ENCODE assay signal across 24 cellular contexts in genomic region chr9:18371621-18372020, GRCh38.
"Had no signal": no experiment of that assay in that cellular context is flagged by ENCODE, and none has a peak within 500 bp of the region (broad histone marks: within the 10 kb centered on the region; RNA-seq: fewer than 3 reads in every experiment).

No MANE protein-coding gene starts in this region.

- DNase-seq: activated B cell treated with CpG ODN at 0.5 μM for 24 hours; activated CD4-positive, alpha-beta memory T cell treated with anti-CD3 and anti-CD28 coated beads for 36 hours; activated CD4-positive, alpha-beta T cell treated with anti-CD3 and anti-CD28 coated beads for 1 hour; activated CD4-positive, alpha-beta T cell treated with anti-CD3 and anti-CD28 coated beads, Interleukin-2, amount 10 ng/mL, durations not matched to agents 24 days and 14 days; activated CD8-positive, alpha-beta memory T cell treated with anti-CD3 and anti-CD28 coated beads for 24 hours; activated naive CD4-positive, alpha-beta T cell treated with anti-CD3 and anti-CD28 coated beads, Interleukin-2, amount 50 U/mL, for 16 hours; activated naive CD8-positive, alpha-beta T cell treated with anti-CD3 and anti-CD28 coated beads, Interleukin-2, amount 10 ng/mL, durations not matched to agents 7 days and 5 days; activated T-cell treated with anti-CD3 and anti-CD28 coated beads, Interleukin-2, amount 50 U/mL, for 72 hours; amniotic stem cell; body of pancreas; central memory CD4-positive, alpha-beta T cell; MM.1S; NCI-H1105; NCI-H1436; NCI-H1694 treated with DMSO at 0.1 percent for 48 hours; NCI-H2029 treated with DMSO at 0.1 percent for 48 hours; NCI-H446; NCI-H524; PC-3; SHP77; T-helper 17 cell; T1000 had no signal

- H3K9me3 ChIP-seq: ascending aorta, body of pancreas, SJSA1 had no signal

- ATAC-seq: activated T-cell treated with anti-CD3 and anti-CD28 coated beads, Interleukin-2, amount 50 U/mL, for 72 hours; body of pancreas; PC-3; T-helper 17 cell had no signal

- H3K4me1 ChIP-seq: ascending aorta, body of pancreas, SJSA1 had no signal

- H3K4me3 ChIP-seq: ascending aorta, body of pancreas, SJSA1 had no signal

- H3K27me3 ChIP-seq: ascending aorta, body of pancreas, SJSA1 had no signal

- H3K36me3 ChIP-seq: ascending aorta, SJSA1 had no signal

- H3K27ac ChIP-seq: ascending aorta, body of pancreas, SJSA1 had no signal
